Comparison of ENCODE assay signal across 8 cellular contexts in the genomic region with DNA sequence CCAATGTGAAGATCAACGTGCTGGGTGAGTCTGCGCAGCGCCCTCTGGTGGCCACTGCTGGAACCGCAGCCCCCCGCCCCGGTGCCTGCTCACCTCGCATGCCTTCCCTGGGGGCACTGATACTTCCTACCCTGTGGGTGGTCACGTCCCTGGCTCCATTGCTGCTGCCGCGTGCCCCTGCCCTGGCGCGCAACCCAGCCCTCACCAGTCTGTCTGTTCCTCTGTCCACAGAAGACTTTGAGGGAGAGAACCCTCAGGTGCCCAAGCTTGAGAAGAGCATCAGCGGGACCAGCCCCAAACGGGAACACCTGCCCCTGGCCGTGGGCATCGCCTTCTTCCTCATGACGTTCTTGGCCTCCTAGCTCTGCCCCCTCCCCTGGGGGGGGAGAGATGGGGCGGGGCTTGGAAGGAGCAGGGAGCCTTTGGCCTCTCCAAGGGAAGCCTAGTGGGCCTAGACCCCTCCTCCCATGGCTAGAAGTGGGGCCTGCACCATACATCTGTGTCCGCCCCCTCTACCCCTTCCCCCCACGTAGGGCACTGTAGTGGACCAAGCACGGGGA. TPM values are rescaled to one million over a fixed set of nuclear protein-coding genes. Genes with fewer than 3 reads are reported as not detected.
A peak's percentile ranks its signal among the peaks of the same experiment; 100 is the strongest.
DNase-seq lines count a peak whose midpoint lies in the region; ATAC-seq and TF ChIP-seq lines count a peak whose summit lies in the region.

No MANE protein-coding gene starts in this region.

- H3K27me3 ChIP-seq in brain microvascular endothelial cell (replicated peaks): peaks cover 20% of the 10 kb centered on the region
- peaks cover 32% of the 10 kb centered on the region for H3K27me3 ChIP-seq in kidney epithelial cell (ENCODE audit: control insufficient read depth, insufficient read depth, low read length)

- DNase-seq in DMS 273 (lab: John Stamatoyannopoulos, UW; ENCODE audit: unreplicated experiment): peak; percentile 84
- DNase-seq in DMS 273 treated with DMSO at 0.1 percent for 48 hours (lab: John Stamatoyannopoulos, UW): no peak
- DNase-seq in MV-4-11 (lab: John Stamatoyannopoulos, UW): peak; percentile 40
- DNase-seq in brain microvascular endothelial cell: peak; percentile 41
- no peak for DNase-seq in kidney epithelial cell (ENCODE audit: low read depth)
- peak; percentile 81 for DNase-seq in stimulated activated CD4-positive, alpha-beta T cell treated with anti-CD3 and anti-CD28 coated beads, Interleukin-4, amount 100 ng/mL, for 24 hours

- in situ Hi-C loops in brain microvascular endothelial cell (cut with HindIII; ENCODE audit: low pct_ligation_motif_present, low sequenced_read_pairs): no loop called here

- peak; percentile 96 for TF ChIP-seq CTCF in VCaP (conservative IDR thresholded peaks at IDR 0.05)
- TF ChIP-seq CTCF in brain microvascular endothelial cell (IDR thresholded peaks at IDR 0.05; ENCODE audit: low read depth, low read length, missing control alignments): peak; percentile 94
- TF ChIP-seq CTCF in kidney epithelial cell (IDR thresholded peaks at IDR 0.05; ENCODE audit: insufficient read depth, low read length, poor library complexity, severe bottlenecking): peak; percentile 98

- no peak for ATAC-seq in GM18517 (IDR thresholded peaks at IDR 0.05; ENCODE audit: unreplicated experiment)

- H3K36me3 ChIP-seq in brain microvascular endothelial cell (replicated peaks) (no peaks in the 10 kb centered on the region), kidney epithelial cell (ENCODE audit: control insufficient read depth, insufficient read depth, low read length) (no peaks in the 10 kb centered on the region)

- H3K4me3 ChIP-seq in brain microvascular endothelial cell (ENCODE audit: low read depth, low read length): no peak overlapping the region
- H3K4me3 ChIP-seq in kidney epithelial cell (ENCODE audit: low read depth, low read length): no peak overlapping the region

- H3K27ac ChIP-seq in VCaP (peak overlapping the region; percentile 81), brain microvascular endothelial cell (no peak overlapping the region)

RNA-seq across cellular contexts. Expression of a gene that starts 7.6 kb away (rescaled TPM):
- 1.6 and 1.7 TPM in 2 replicates for total RNA-seq in kidney epithelial cell

RNA-seq across cellular contexts. Expression of a gene that starts 22.7 kb away (rescaled TPM):
- 16.8 and 19.9 TPM in 2 replicates for total RNA-seq in kidney epithelial cell

RNA-seq across cellular contexts. Expression of a gene that starts 35.1 kb away (rescaled TPM):
- total RNA-seq in kidney epithelial cell: 186 and 209 TPM in 2 replicates

RNA-seq across cellular contexts. Expression of a gene that starts 41.4 kb away (rescaled TPM):
- total RNA-seq in kidney epithelial cell: 126 and 166 TPM in 2 replicates

RNA-seq across cellular contexts. Expression of a gene that starts 49.4 kb away (rescaled TPM):
- 26.6 and 28.7 TPM in 2 replicates for total RNA-seq in kidney epithelial cell

Comparison
In these comparisons a context has a peak if more than half of its experiments do, and no peak if none do; other contexts are left out.
1. DNase-seq: peak in DMS 273 (single experiment), MV-4-11 (single experiment), brain microvascular endothelial cell (single experiment) and stimulated activated CD4-positive, alpha-beta T cell treated with anti-CD3 and anti-CD28 coated beads, Interleukin-4, amount 100 ng/mL, for 24 hours (single experiment); none in DMS 273 treated with DMSO at 0.1 percent for 48 hours (single experiment) and kidney epithelial cell (single experiment).
2. Peak in every context shown above with its lines, with median percentiles within 50 percentile points of each other: CTCF ChIP-seq.